Comparison of ENCODE assay signal across 9 cellular contexts in the genomic region with DNA sequence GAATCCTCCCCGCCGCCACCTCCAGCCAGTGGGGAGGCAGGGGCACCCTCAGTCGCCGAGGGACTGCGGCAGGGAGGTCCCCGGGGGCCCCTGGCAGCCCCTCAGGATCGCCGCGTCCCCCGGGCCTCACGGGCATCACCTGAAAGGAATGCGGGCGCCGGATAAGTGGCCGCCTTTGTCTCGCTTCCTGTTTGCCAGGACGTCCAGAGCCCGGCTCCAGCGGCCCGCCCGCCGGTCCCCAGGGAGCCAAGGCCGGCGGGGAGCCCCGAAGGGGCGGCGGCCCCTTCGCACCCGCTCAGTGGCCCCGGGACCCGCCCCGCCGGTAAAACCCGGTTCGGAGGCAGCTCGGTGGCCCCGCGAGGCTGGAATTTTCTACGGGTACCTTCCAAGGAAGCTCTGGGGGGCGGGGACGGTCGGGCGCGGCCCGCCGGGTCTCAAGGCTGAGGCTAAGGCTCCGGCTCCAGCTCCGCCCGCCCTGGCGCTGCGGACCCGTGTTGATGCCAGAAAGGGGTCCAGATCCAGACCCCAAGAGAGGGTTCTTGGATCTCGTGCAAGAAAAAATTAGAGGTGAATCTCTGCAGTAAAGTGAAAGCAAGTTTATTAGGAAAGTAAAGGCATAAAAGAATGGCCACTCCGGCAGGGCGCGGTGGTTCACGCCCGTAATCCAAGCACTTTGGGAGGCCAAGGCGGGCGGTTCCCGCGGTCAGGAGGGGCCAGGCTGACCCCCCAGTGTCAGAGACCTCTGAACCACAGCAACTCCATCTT. TPM values are rescaled to one million over a fixed set of nuclear protein-coding genes. Genes with fewer than 3 reads are reported as not detected.
DNase-seq lines count a peak whose midpoint lies in the region; ATAC-seq, FAIRE-seq and TF ChIP-seq lines count a peak whose summit lies in the region.
"Had no signal": no experiment of that assay in that cellular context is flagged by ENCODE, and none has a peak within 500 bp of the region (broad histone marks: within the 10 kb centered on the region; RNA-seq: fewer than 3 reads in every experiment).

No MANE protein-coding gene starts in this region.

- peaks cover 6% of the 10 kb centered on the region for H3K27me3 ChIP-seq in HUES48 (ENCODE audit: control insufficient read depth, insufficient read depth, low read length)
- H3K27me3 ChIP-seq in endodermal cell (ENCODE audit: control insufficient read depth, insufficient read depth, low read length, poor library complexity, severe bottlenecking): peaks cover 16% of the 10 kb centered on the region
- H3K27me3 ChIP-seq in right lobe of liver: peaks cover 0 to 5% of the 10 kb centered on the region in 2 donors
- H3K27me3 ChIP-seq in testis: no peaks in the 10 kb centered on the region

- FAIRE-seq in H54 (lab: Jason Lieb, UNC): no peak

- H3K36me3 ChIP-seq in HUES48 (ENCODE audit: control insufficient read depth, insufficient read depth, low read length) (no peaks in the 10 kb centered on the region), endodermal cell (ENCODE audit: control insufficient read depth, insufficient read depth, low read length) (no peaks in the 10 kb centered on the region), right lobe of liver (no peaks in the 10 kb centered on the region), testis (ENCODE audit: low read depth, missing control alignments) (no peaks in the 10 kb centered on the region)

- DNase-seq in endodermal cell (peak; percentile 84), right lobe of liver (peak in 1 of 3 donors; percentile 55), testis (peak; percentile 42), H54 (ENCODE audit: insufficient read length, low spot score) (no peak), nucleus accumbens (lab: John Stamatoyannopoulos, UW) (no peak), NCI-H1436 (lab: John Stamatoyannopoulos, UW) (no peak)
- DNase-seq: NCI-H446 treated with DMSO at 0.1 percent for 48 hours had no signal

- ATAC-seq in right lobe of liver: peak; percentile 20 to 40 (median 38)
- no peak for ATAC-seq in GM18517 (IDR thresholded peaks at IDR 0.05; ENCODE audit: unreplicated experiment)

- intact Hi-C loops in right lobe of liver (cut with DNase I): no loop called here
- intact Hi-C loops in testis (cut with DNase I; ENCODE audit: low total_unique reads): no loop called here

- no peak overlapping the region for H3K27ac ChIP-seq in HUES48 (ENCODE audit: low read depth, low read length)
- no peak overlapping the region for H3K27ac ChIP-seq in endodermal cell (ENCODE audit: low read depth, low read length)
- peak overlapping the region; percentile 31 to 67 (median 57) for H3K27ac ChIP-seq in right lobe of liver
- peak overlapping the region; percentile 63 to 85 for H3K27ac ChIP-seq in testis

- no peak for TF ChIP-seq CTCF in endodermal cell (conservative IDR thresholded peaks at IDR 0.05)
- TF ChIP-seq CTCF in right lobe of liver (IDR thresholded peaks at IDR 0.05): no peak
- TF ChIP-seq CTCF in testis (IDR thresholded peaks at IDR 0.05): no peak

- TF ChIP-seq POLR2A in right lobe of liver (IDR thresholded peaks at IDR 0.05): no peak
- no peak for TF ChIP-seq POLR2A in testis (IDR thresholded peaks at IDR 0.05)
- TF ChIP-seq POLR2A in H54 (IDR thresholded peaks at IDR 0.05; ENCODE audit: low read depth, low read length): no peak

- H3K9me3 ChIP-seq in HUES48 (ENCODE audit: control insufficient read depth, insufficient read depth, low read length) (no peaks in the 10 kb centered on the region), endodermal cell (ENCODE audit: control insufficient read depth, low read length) (no peaks in the 10 kb centered on the region), right lobe of liver (no peaks in the 10 kb centered on the region), testis (no peaks in the 10 kb centered on the region)

- no peaks in the 10 kb centered on the region for H3K9me3 Mint-ChIP-seq in endodermal cell

- peaks cover 25% of the 10 kb centered on the region for H3K27me3 Mint-ChIP-seq in endodermal cell (ENCODE audit: insufficient read depth)

- H3K9ac ChIP-seq in HUES48 (ENCODE audit: low read depth, low read length) (0 out of 2 replicates have a peak overlapping the region, but pooled peaks have one; percentile 51), endodermal cell (ENCODE audit: extremely low read depth, low read length, poor library complexity, severe bottlenecking) (no peak overlapping the region)

- peak overlapping the region; percentile 77 for H3K27ac Mint-ChIP-seq in endodermal cell

- peak overlapping the region; percentile 35 for H3K4me3 Mint-ChIP-seq in endodermal cell

- H3K4me1 ChIP-seq in HUES48 (ENCODE audit: control insufficient read depth, insufficient read depth, low read length) (peaks cover 10% of the 10 kb centered on the region; the same call in 1 of the 2 replicates), endodermal cell (ENCODE audit: control insufficient read depth, insufficient read depth, low read length) (peaks cover 4% of the 10 kb centered on the region), right lobe of liver (peaks cover 0 to 6% (median 0%) of the 10 kb centered on the region in 4 donors), testis (peaks cover 41% of the 10 kb centered on the region)

- 48 to 49% methylated on average over 17 to 62 of the region's 62 CpGs for WGBS in endodermal cell (ENCODE audit: insufficient coverage in 1 of 2, insufficient read length in 1 of 2), 2 experiments
- 22% methylated on average over 18 of the region's 62 CpGs for WGBS in right lobe of liver (ENCODE audit: insufficient coverage, low coverage, low lambda C conversion rate, missing lambda C conversion rate)
- WGBS in testis, 2 donors: 6 to 12% methylated on average over 32 to 62 of the region's 62 CpGs

- H3K4me3 ChIP-seq in HUES48 (ENCODE audit: low read depth, low read length): peak overlapping the region; percentile 53
- no peak overlapping the region for H3K4me3 ChIP-seq in endodermal cell (ENCODE audit: low read length)
- peak overlapping the region; percentile 12 to 38 (median 34) for H3K4me3 ChIP-seq in right lobe of liver
- H3K4me3 ChIP-seq in testis: peak overlapping the region; percentile 47 to 67

- H3K36me3 Mint-ChIP-seq in endodermal cell (ENCODE audit: low read depth): no peaks in the 10 kb centered on the region

- peaks cover 19% of the 10 kb centered on the region for H3K4me1 Mint-ChIP-seq in endodermal cell

RNA-seq across cellular contexts. Expression of gene TINAGL1, which starts 12.6 kb away (rescaled TPM):
- total RNA-seq in endodermal cell (1 to 10 TPM; 3.0 to 3.4 TPM), right lobe of liver (10 to 100 TPM; 10.1 to 40.4 (median 30.2) TPM), testis (10 to 100 TPM; 16.4 to 23.2 TPM)
- 1.0 TPM for polyA plus RNA-seq in endodermal cell (2013, experiment 1 of 2)
- 0.70 TPM for polyA plus RNA-seq in endodermal cell (2013, experiment 2 of 2)
- 24.6 TPM for polyA plus RNA-seq in testis (ENCODE audit: insufficient read depth, low read depth, low replicate concordance)

RNA-seq across cellular contexts. Expression of gene HCRTR1, which starts 28.6 kb away (rescaled TPM):
- total RNA-seq in endodermal cell: not detected
- 0.28 TPM for polyA plus RNA-seq in endodermal cell (2013, experiment 1 of 2)
- polyA plus RNA-seq in endodermal cell (2013, experiment 2 of 2): not detected
- total RNA-seq in right lobe of liver: not detected
- total RNA-seq in testis: under 1 TPM; 0.19 to 0.31 TPM
- polyA plus RNA-seq in testis (ENCODE audit: insufficient read depth, low read depth, low replicate concordance): not detected

RNA-seq across cellular contexts. Expression of gene PEF1, which starts 55.7 kb away (rescaled TPM):
- 10 to 100 TPM; 51.4 to 59.1 TPM for total RNA-seq in endodermal cell
- 60.4 TPM for polyA plus RNA-seq in endodermal cell (2013, experiment 1 of 2)
- 61.7 TPM for polyA plus RNA-seq in endodermal cell (2013, experiment 2 of 2)
- total RNA-seq in right lobe of liver: 10 to 100 TPM; 23.9 to 47.5 (median 32.5) TPM
- total RNA-seq in testis: 100 to 1,000 TPM in 1 of 2 donors, 10 to 100 TPM in 1; 73.5 to 124 TPM
- 81.4 TPM for polyA plus RNA-seq in testis (ENCODE audit: insufficient read depth, low read depth, low replicate concordance)

Comparison
In these comparisons a context has a peak if more than half of its experiments do, and no peak if none do; other contexts are left out.
1. H3K27ac ChIP-seq: peak in right lobe of liver (3 of 3) and testis (2 of 2); none in HUES48 (single experiment) and endodermal cell (single experiment).
2. DNase-seq: peak in endodermal cell (single experiment) and testis (single experiment); none in H54 (single experiment), nucleus accumbens (0 of 56) and NCI-H1436 (single experiment).